Comparison of ENCODE assay signal across 8 cellular contexts in genomic region chr11:122807731-122808485, GRCh38. TPM values are rescaled to one million over a fixed set of nuclear protein-coding genes. Genes with fewer than 3 reads are reported as not detected.
DNase-seq lines count a peak whose midpoint lies in the region; ATAC-seq and TF ChIP-seq lines count a peak whose summit lies in the region.
"Had no signal": no experiment of that assay in that cellular context is flagged by ENCODE, and none has a peak within 500 bp of the region (broad histone marks: within the 10 kb centered on the region; RNA-seq: fewer than 3 reads in every experiment).

No MANE protein-coding gene starts in this region.

- no peaks in the 10 kb centered on the region for H3K9me3 ChIP-seq in RWPE2 (ENCODE audit: severe bottlenecking)
- no peaks in the 10 kb centered on the region for H3K9me3 ChIP-seq in right lobe of liver

- H3K27ac ChIP-seq in RWPE2 (ENCODE audit: poor library complexity, severe bottlenecking) (peak overlapping the region; percentile 26), skin epidermis (peak overlapping the region in 16 of 21 experiments; percentile 15 to 65 (median 56)), right lobe of liver (peak overlapping the region in 1 of 3 donors; percentile 26)

- TF ChIP-seq CTCF in RWPE2 (IDR thresholded peaks at IDR 0.05; ENCODE audit: poor library complexity, severe bottlenecking) (no peak), right lobe of liver (IDR thresholded peaks at IDR 0.05) (no peak)

- H3K27me3 ChIP-seq in RWPE2 (ENCODE audit: insufficient read depth, poor library complexity, severe bottlenecking) = no peaks in the 10 kb centered on the region
- no peaks in the 10 kb centered on the region for H3K27me3 ChIP-seq in right lobe of liver

- TF ChIP-seq POLR2A in right lobe of liver (IDR thresholded peaks at IDR 0.05) = no peak

- no peaks in the 10 kb centered on the region; the same call in 1 of the 2 replicates for H3K36me3 ChIP-seq in RWPE2 (ENCODE audit: low read depth)
- no peaks in the 10 kb centered on the region for H3K36me3 ChIP-seq in right lobe of liver

- ATAC-seq in GM21723 (IDR thresholded peaks at IDR 0.05; ENCODE audit: unreplicated experiment) (peak; percentile 5), RWPE2 (ENCODE audit: low read depth) (no peak), right lobe of liver (no peak), GM21825 (IDR thresholded peaks at IDR 0.05; ENCODE audit: unreplicated experiment) (no peak)

- H3K4me3 ChIP-seq in RWPE2 (ENCODE audit: severe bottlenecking) = no peak overlapping the region
- no peak overlapping the region for H3K4me3 ChIP-seq in skin epidermis
- H3K4me3 ChIP-seq in right lobe of liver = no peak overlapping the region

- H3K4me1 ChIP-seq in RWPE2 (ENCODE audit: insufficient read depth, poor library complexity, severe bottlenecking) = peaks cover 29% of the 10 kb centered on the region
- no peaks in the 10 kb centered on the region for H3K4me1 ChIP-seq in right lobe of liver

- 81% methylated on average over 8 of the region's 8 CpGs for WGBS in right lobe of liver (ENCODE audit: insufficient coverage, low coverage, low lambda C conversion rate, missing lambda C conversion rate)

- intact Hi-C loops in right lobe of liver (cut with DNase I) = no loop called here

- DNase-seq in RWPE2 (ENCODE audit: low spot score) = no peak
- peak; percentile 46 for DNase-seq in fibroblast of peridontal ligament (ENCODE audit: extremely low read depth)
- DNase-seq in AG20443 (ENCODE audit: low spot score) = no peak
- DNase-seq in right lobe of liver = no peak
- DNase-seq: NCI-H748 treated with DMSO at 0.1 percent for 48 hours had no signal

RNA-seq across cellular contexts. Expression of gene CRTAM, which starts 30.4 kb away (rescaled TPM):
- total RNA-seq in right lobe of liver = under 1 TPM in 5 of 6 experiments, not detected in 1; 0.11 to 0.26 (median 0.25) TPM
